Comparison of ENCODE assay signal across 8 cellular contexts in genomic region chr3:69740103-69741021, GRCh38. TPM values are rescaled to one million over a fixed set of nuclear protein-coding genes. Genes with fewer than 3 reads are reported as not detected.
A peak's percentile ranks its signal among the peaks of the same experiment; 100 is the strongest.
DNase-seq lines count a peak whose midpoint lies in the region; ATAC-seq, FAIRE-seq and TF ChIP-seq lines count a peak whose summit lies in the region.

No MANE protein-coding gene starts in this region.

- no peak overlapping the region for H3K27ac Mint-ChIP-seq in effector memory CD8-positive, alpha-beta T cell

- H3K27me3 Mint-ChIP-seq in effector memory CD8-positive, alpha-beta T cell: peaks cover 33 to 57% of the 10 kb centered on the region in 2 donors

- CTCF ChIA-PET in K562 (lab: Yijun Ruan, JAX; ENCODE audit: low intra/inter-chr PET ratio): no interaction called here

- no peak for TF ChIP-seq CTCF in GM20000 (IDR thresholded peaks at IDR 0.05; ENCODE audit: extremely low read depth, missing control alignments)
- no peak for TF ChIP-seq CTCF in K562 (IDR thresholded peaks at IDR 0.05 in 2 of 3, conservative IDR thresholded peaks at IDR 0.05 in 1 of 3; ENCODE audit: insufficient read depth in 2 of 3, low read depth in 1 of 3, low read length in 3 of 3)
- TF ChIP-seq CTCF in suprapubic skin (IDR thresholded peaks at IDR 0.05): no peak

- ATAC-seq in K562 (peak; percentile 75), HG03439 (IDR thresholded peaks at IDR 0.05; ENCODE audit: unreplicated experiment) (no peak)
- ATAC-seq in effector memory CD8-positive, alpha-beta T cell (replicated peaks): no peak

- H3K27ac ChIP-seq in K562 (ENCODE audit: extremely low read depth, low read depth, low read length): peak overlapping the region; percentile 71
- peak overlapping the region; percentile 78 for H3K27ac ChIP-seq in suprapubic skin

- peaks cover 0 to 7% of the 10 kb centered on the region in 2 donors for H3K9me3 Mint-ChIP-seq in effector memory CD8-positive, alpha-beta T cell

- TF ChIP-seq RAD21 in K562 (CRISPR knock-in tag; conservative IDR thresholded peaks at IDR 0.05 in 1 of 2, IDR thresholded peaks at IDR 0.05 in 1 of 2): no peak

- POLR2A ChIA-PET in K562 (lab: Yijun Ruan, JAX): interaction anchor here (0.6 to 2.1 kb wide), 6 partner anchors 8 to 55 kb away, joined by 3 to 9 read pairs (median 4); no protein-coding TSS in a partner anchor

- no peak for TF ChIP-seq POLR2A in K562 (conservative IDR thresholded peaks at IDR 0.05)
- TF ChIP-seq POLR2A in suprapubic skin (IDR thresholded peaks at IDR 0.05): no peak

- peaks cover 61% of the 10 kb centered on the region for H3K79me2 ChIP-seq in K562 (ENCODE audit: control insufficient read depth, insufficient read depth, low read length)

- in situ Hi-C loops in K562 (cut with MboI): no loop called here

- no peaks in the 10 kb centered on the region for H3K27me3 ChIP-seq in K562 (ENCODE audit: control insufficient read depth in 2 of 2, insufficient read depth in 2 of 2, low read length in 2 of 2)
- no peaks in the 10 kb centered on the region for H3K27me3 ChIP-seq in suprapubic skin

- no TSS peak for BruUV-seq in K562 (replicated peaks; lab: Mats Ljungman, UMichigan)

- H3K4me1 ChIP-seq in K562 (replicated peaks in 1 of 2; ENCODE audit: control insufficient read depth in 2 of 2, insufficient read depth in 2 of 2, low read length in 2 of 2): peaks cover 5 to 36% of the 10 kb centered on the region in 2 experiments; a peak in 4 of 5 replicates
- peaks cover 35% of the 10 kb centered on the region for H3K4me1 ChIP-seq in suprapubic skin

- H3K36me3 ChIP-seq in K562 (ENCODE audit: control insufficient read depth, insufficient read depth, low read length) (no peaks in the 10 kb centered on the region), suprapubic skin (no peaks in the 10 kb centered on the region)

- WGBS in K562 (ENCODE audit: insufficient coverage, low coverage, missing lambda C conversion rate): under 1% methylated on average over 22 of the region's 26 CpGs
- 28% methylated on average over 18 of the region's 26 CpGs for WGBS in suprapubic skin

- intact Hi-C loops in K562 (cut with micrococcal nuclease): loop anchor here (5.0 kb wide), 1 partner anchor 52 kb away; no protein-coding TSS in a partner anchor

- FAIRE-seq in K562 (lab: Jason Lieb, UNC): peak; percentile 63

- no peaks in the 10 kb centered on the region for H3K4me1 Mint-ChIP-seq in effector memory CD8-positive, alpha-beta T cell (ENCODE audit: low read depth in 2 of 2)

- H3K36me3 Mint-ChIP-seq in effector memory CD8-positive, alpha-beta T cell (ENCODE audit: insufficient read depth): no peaks in the 10 kb centered on the region

- H2AFZ ChIP-seq in K562 (ENCODE audit: low read depth, low read length): peak overlapping the region; percentile 66

- peak overlapping the region; percentile 68 to 96 for H3K9ac ChIP-seq in K562 (ENCODE audit: insufficient read depth in 1 of 2, low read depth in 2 of 2, low read length in 2 of 2)

- H3K4me2 ChIP-seq in K562 (ENCODE audit: insufficient read depth, low read length): peak overlapping the region; percentile 91

- peak; percentile 35 for DNase-seq in 8988T
- peak; percentile 16 for DNase-seq in GM20000 (ENCODE audit: low spot score)
- peak; percentile 53 to 77 (median 58) for DNase-seq in K562 (ENCODE audit: extremely low read depth in 1 of 4, low spot score in 3 of 4)
- peak; percentile 26 for DNase-seq in kidney glomerular epithelial cell (lab: John Stamatoyannopoulos, UW)
- no peak for DNase-seq in suprapubic skin (ENCODE audit: low spot score in 2 of 2)
- DNase-seq in effector memory CD8-positive, alpha-beta T cell: no peak
- no peak for DNase-seq in SHP77 treated with DMSO at 0.1 percent for 48 hours (lab: John Stamatoyannopoulos, UW)

- no peak for TF ChIP-seq EP300 in K562 (IDR thresholded peaks at IDR 0.05; ENCODE audit: low read length)
- no peak for TF ChIP-seq EP300 in suprapubic skin (IDR thresholded peaks at IDR 0.05)

- H3K9me1 ChIP-seq in K562 (ENCODE audit: control insufficient read depth, insufficient read depth, low read length): no peaks in the 10 kb centered on the region

- H3K9me3 ChIP-seq in K562 (replicated peaks; ENCODE audit: control insufficient read depth, insufficient read depth, low read depth, low read length): 0 out of 2 replicates have a peak, but pooled peaks cover 3% of the 10 kb centered on the region
- no peaks in the 10 kb centered on the region for H3K9me3 ChIP-seq in suprapubic skin

- H3K4me3 Mint-ChIP-seq in effector memory CD8-positive, alpha-beta T cell: no peak overlapping the region

- peak overlapping the region; percentile 58 for H3K4me3 ChIP-seq in K562
- H3K4me3 ChIP-seq in suprapubic skin: peak overlapping the region; percentile 90

- H4K20me1 ChIP-seq in K562 (replicated peaks; ENCODE audit: control insufficient read depth, insufficient read depth, low read length): no peaks in the 10 kb centered on the region

TF ChIP-seq in K562, 482 proteins besides CTCF, POLR2A, EP300 and RAD21 (continues in another document):
- no peak for TF ChIP-seq SMAD4 (CRISPR knock-in tag; conservative IDR thresholded peaks at IDR 0.05)
- no peak for TF ChIP-seq TGIF2 (CRISPR knock-in tag; IDR thresholded peaks at IDR 0.05)
- TF ChIP-seq RNF2 (IDR thresholded peaks at IDR 0.05): no peak
- TF ChIP-seq GTF3C2 (IDR thresholded peaks at IDR 0.05; ENCODE audit: borderline replicate concordance, extremely low read depth, insufficient read length): no peak
- TF ChIP-seq MCM3 (IDR thresholded peaks at IDR 0.05): no peak
- no peak for TF ChIP-seq ZKSCAN3 (CRISPR knock-in tag; IDR thresholded peaks at IDR 0.05)
- TF ChIP-seq ARID2 (IDR thresholded peaks at IDR 0.05): no peak
- no peak for TF ChIP-seq TEAD1 (CRISPR knock-in tag; IDR thresholded peaks at IDR 0.05)
- no peak for TF ChIP-seq ZSCAN32 (CRISPR knock-in tag; IDR thresholded peaks at IDR 0.05)
- peak; percentile 45; the same call in 1 of the 2 replicates for TF ChIP-seq CBFA2T3 (IDR thresholded peaks at IDR 0.05)
- no peak for TF ChIP-seq CSDE1 (IDR thresholded peaks at IDR 0.05)
- TF ChIP-seq NFIX (CRISPR knock-in tag; IDR thresholded peaks at IDR 0.05; ENCODE audit: low read depth): no peak
- TF ChIP-seq HNRNPLL (IDR thresholded peaks at IDR 0.05; ENCODE audit: low read depth, low read length, poor library complexity, severe bottlenecking): peak; percentile 23
- no peak for TF ChIP-seq ZNF695 (CRISPR knock-in tag; IDR thresholded peaks at IDR 0.05)
- TF ChIP-seq ZNF24 (IDR thresholded peaks at IDR 0.05): no peak
- TF ChIP-seq ZNF444 (CRISPR knock-in tag; IDR thresholded peaks at IDR 0.05): no peak
- no peak for TF ChIP-seq NFXL1 (CRISPR knock-in tag; IDR thresholded peaks at IDR 0.05)

RNA-seq across cellular contexts. Expression of gene MITF, which starts 1.1 kb away (rescaled TPM):
- total RNA-seq in K562 (2011; cell fraction: chromatin; rRNA removed; ENCODE audit: low replicate concordance): 14.1 and 25.5 TPM in 2 replicates
- total RNA-seq in K562 (2011; cell fraction: nucleolus; rRNA removed): 10.0 and 11.2 TPM in 2 replicates
- 19.1 and 23.1 TPM in 2 replicates for total RNA-seq in K562 (2011; cell fraction: nucleoplasm; rRNA removed)
- total RNA-seq in K562 (2014; rRNA removed) (11.5 and 17.6 TPM in 2 replicates), K562 (2014; rRNA removed; fragmentation: Illumina TruSeq; extraction: Trizol) (11.1 and 13.5 TPM in 2 replicates), K562 (2015; rRNA removed; fragmentation: Illumina TruSeq; extraction: Trizol) (13.4 and 14.2 TPM in 2 replicates), K562 (2021) (14.6 and 16.5 TPM in 2 replicates), suprapubic skin (10 to 100 TPM; 19.4 to 35.3 (median 21.7) TPM)
- polyA plus RNA-seq in K562 (2011; rRNA removed) (9.7 and 10.1 TPM in 2 replicates), K562 (2014; fragmentation: Illumina TruSeq; extraction: Trizol) (10.7 and 14.9 TPM in 2 replicates), K562 (2014; fragmentation: Nextera tagmentation; extraction: Ambion mirVana) (1 to 10 TPM; 5.6 to 9.0 TPM), K562 (2014; rRNA removed) (8.4 and 8.7 TPM in 2 replicates)
- polyA plus RNA-seq in K562 (2011; cell fraction: cytosol; rRNA removed): 9.3 and 11.5 TPM in 2 replicates
- polyA plus RNA-seq in K562 (2011; cell fraction: nucleus; rRNA removed): 11.0 and 11.4 TPM in 2 replicates
- 7.4 and 9.4 TPM in 2 replicates for polyA plus RNA-seq in K562 (2012)
- polyA minus RNA-seq in K562 (2011; rRNA and poly(A)+ RNA removed): 32.4 and 33.9 TPM in 2 replicates
- 11.4 and 11.9 TPM in 2 replicates for polyA minus RNA-seq in K562 (2011; cell fraction: cytosol; rRNA and poly(A)+ RNA removed)
- 21.8 and 42.0 TPM in 2 replicates for polyA minus RNA-seq in K562 (2011; cell fraction: nucleus; rRNA and poly(A)+ RNA removed)

Comparison
In these comparisons a context has a peak if more than half of its experiments do, and no peak if none do; other contexts are left out.
1. DNase-seq: peak in 8988T (single experiment), GM20000 (single experiment), K562 (4 of 4) and kidney glomerular epithelial cell (single experiment); none in suprapubic skin (0 of 2), effector memory CD8-positive, alpha-beta T cell (0 of 3) and SHP77 treated with DMSO at 0.1 percent for 48 hours (single experiment).